In genomic region chr1:62799688-62800087, GRCh38 we compare ENCODE assay signal across 22 cellular contexts.
"Had no signal": no experiment of that assay in that cellular context is flagged by ENCODE, and none has a peak within 500 bp of the region (broad histone marks: within the 10 kb centered on the region; RNA-seq: fewer than 3 reads in every experiment).

No MANE protein-coding gene starts in this region.

- H3K27me3 ChIP-seq: cardiac muscle cell, foreskin keratinocyte, neural progenitor cell, right lobe of liver, thyroid gland, upper lobe of right lung had no signal

- H3K27ac Mint-ChIP-seq: activated CD4-positive, alpha-beta memory T cell treated with anti-CD3 and anti-CD28 coated beads for 36 hours; naive thymus-derived CD4-positive, alpha-beta T cell; neural progenitor cell had no signal

- H3K4me1 ChIP-seq: foreskin keratinocyte, lower lobe of right lung, neural progenitor cell, right lobe of liver, thyroid gland, upper lobe of right lung had no signal

- DNase-seq: activated CD4-positive, alpha-beta memory T cell treated with anti-CD3 and anti-CD28 coated beads for 36 hours; activated CD4-positive, alpha-beta T cell treated with anti-CD3 and anti-CD28 coated beads for 48 hours; activated naive CD4-positive, alpha-beta T cell treated with Interleukin-2 at 50 U/mL for 16 hours; activated T-cell treated with anti-CD3 and anti-CD28 coated beads, Interleukin-2, amount 50 U/mL, for 48 hours; effector CD8-positive, alpha-beta T cell; erythroblast; foreskin keratinocyte; kidney; lower lobe of right lung; naive thymus-derived CD4-positive, alpha-beta T cell; posterior cingulate gyrus; right lobe of liver; stimulated activated CD4-positive, alpha-beta T cell treated with anti-CD3 and anti-CD28 coated beads, Interleukin-2, amount 100 ng/mL, for 24 hours; stimulated activated CD8-positive, alpha-beta memory T cell treated with anti-CD3 and anti-CD28 coated beads, Interleukin-4, amount 100 ng/mL, for 48 hours; stimulated activated naive CD4-positive, alpha-beta T cell treated with Interleukin-2 at 50 U/mL for 16 hours; T-helper 17 cell; thyroid gland; upper lobe of right lung had no signal

- H3K4me3 Mint-ChIP-seq: activated CD4-positive, alpha-beta memory T cell treated with anti-CD3 and anti-CD28 coated beads for 36 hours; naive thymus-derived CD4-positive, alpha-beta T cell; neural progenitor cell had no signal

- H3K9me3 ChIP-seq: lower lobe of right lung, right lobe of liver, thyroid gland, upper lobe of right lung had no signal

- H3K9me3 Mint-ChIP-seq: activated CD4-positive, alpha-beta memory T cell treated with anti-CD3 and anti-CD28 coated beads for 36 hours; naive thymus-derived CD4-positive, alpha-beta T cell; neural progenitor cell had no signal

- ATAC-seq: foreskin keratinocyte, left lobe of liver, lower lobe of right lung, T-helper 17 cell had no signal

- H3K27me3 Mint-ChIP-seq: activated CD4-positive, alpha-beta memory T cell treated with anti-CD3 and anti-CD28 coated beads for 36 hours; naive thymus-derived CD4-positive, alpha-beta T cell; T-helper 17 cell had no signal

- H3K4me3 ChIP-seq: cardiac muscle cell, lower lobe of right lung, neural progenitor cell, right lobe of liver, skin epidermis, thyroid gland, upper lobe of right lung had no signal

- H3K27ac ChIP-seq: cardiac muscle cell, foreskin keratinocyte, lower lobe of right lung, neural progenitor cell, right lobe of liver, thyroid gland, upper lobe of right lung had no signal

- H2AFZ ChIP-seq: neural progenitor cell had no signal

- H3K36me3 ChIP-seq: cardiac muscle cell, lower lobe of right lung, right lobe of liver, thyroid gland had no signal

- H3K4me1 Mint-ChIP-seq: neural progenitor cell had no signal

- FAIRE-seq: kidney had no signal

- H3K9ac ChIP-seq: neural progenitor cell had no signal

- H3K4me2 ChIP-seq: neural progenitor cell had no signal
